In genomic region chr3:166125179-166125578, GRCh38 we compare ENCODE assay signal across 2 cellular contexts.
TF ChIP-seq lines count a peak whose summit lies in the region.

No MANE protein-coding gene starts in this region.

TF ChIP-seq in HEK293T, 16 proteins besides CTCF, POLR2A, EP300 and RAD21 (continued from another document):
- TF ChIP-seq NFRKB (IDR thresholded peaks at IDR 0.05) (no peak), CTBP1 (IDR thresholded peaks at IDR 0.05; ENCODE audit: borderline replicate concordance) (no peak), BHLHE40 (IDR thresholded peaks at IDR 0.05; ENCODE audit: borderline replicate concordance) (no peak), LEF1 (IDR thresholded peaks at IDR 0.05; ENCODE audit: borderline replicate concordance) (no peak), TARDBP (IDR thresholded peaks at IDR 0.05) (no peak), ARNT (IDR thresholded peaks at IDR 0.05) (no peak), FOXA1 (IDR thresholded peaks at IDR 0.05) (no peak), HDGF (IDR thresholded peaks at IDR 0.05; ENCODE audit: borderline replicate concordance) (no peak), ZNF384 (IDR thresholded peaks at IDR 0.05) (no peak), SP1 (IDR thresholded peaks at IDR 0.05) (no peak)
- TF ChIP-seq, protein P1, sequence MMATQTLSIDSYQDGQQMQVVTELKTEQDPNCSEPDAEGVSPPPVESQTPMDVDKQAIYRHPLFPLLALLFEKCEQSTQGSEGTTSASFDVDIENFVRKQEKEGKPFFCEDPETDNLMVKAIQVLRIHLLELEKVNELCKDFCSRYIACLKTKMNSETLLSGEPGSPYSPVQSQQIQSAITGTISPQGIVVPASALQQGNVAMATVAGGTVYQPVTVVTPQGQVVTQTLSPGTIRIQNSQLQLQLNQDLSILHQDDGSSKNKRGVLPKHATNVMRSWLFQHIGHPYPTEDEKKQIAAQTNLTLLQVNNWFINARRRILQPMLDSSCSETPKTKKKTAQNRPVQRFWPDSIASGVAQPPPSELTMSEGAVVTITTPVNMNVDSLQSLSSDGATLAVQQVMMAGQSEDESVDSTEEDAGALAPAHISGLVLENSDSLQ (IDR thresholded peaks at IDR 0.05), result no peak
TF ChIP-seq in HEK293T: peak in this region for 0.

TF ChIP-seq in GM12878, 131 proteins besides CTCF, POLR2A, EP300 and RAD21:
- TF ChIP-seq ZBTB11 (CRISPR knock-in tag; IDR thresholded peaks at IDR 0.05), result no peak
- no peak for TF ChIP-seq RUNX3 (IDR thresholded peaks at IDR 0.05; ENCODE audit: low read length)
- no peak for TF ChIP-seq ZNF274 (IDR thresholded peaks at IDR 0.05; ENCODE audit: insufficient read depth, insufficient read length)
- no peak for TF ChIP-seq RBBP5 (conservative IDR thresholded peaks at IDR 0.05)
- TF ChIP-seq SMARCA5 (IDR thresholded peaks at IDR 0.05), result no peak
TF ChIP-seq in GM12878: peak in this region for 0.
